In genomic region chr1:203381151-203381751, GRCh38 we compare ENCODE assay signal across 10 cellular contexts. TPM values are rescaled to one million over a fixed set of nuclear protein-coding genes. Genes with fewer than 3 reads are reported as not detected.
DNase-seq lines count a peak whose midpoint lies in the region; ATAC-seq and TF ChIP-seq lines count a peak whose summit lies in the region.
"Had no signal": no experiment of that assay in that cellular context is flagged by ENCODE, and none has a peak within 500 bp of the region (broad histone marks: within the 10 kb centered on the region; RNA-seq: fewer than 3 reads in every experiment).

No MANE protein-coding gene starts in this region.

- no peaks in the 10 kb centered on the region for H3K9me3 ChIP-seq in DOHH2 (ENCODE audit: control insufficient read depth, insufficient read depth, low read length)
- H3K9me3 ChIP-seq in PC-9 (ENCODE audit: insufficient read depth, low read depth) = no peaks in the 10 kb centered on the region

- H3F3A ChIP-seq in DOHH2 (ENCODE audit: control insufficient read depth, insufficient read depth) (no peaks in the 10 kb centered on the region), PC-9 (ENCODE audit: insufficient read depth, low read depth) (no peaks in the 10 kb centered on the region)

- H3K4me1 ChIP-seq in DOHH2 (ENCODE audit: control insufficient read depth, low read length) = peaks cover 20% of the 10 kb centered on the region
- no peaks in the 10 kb centered on the region for H3K4me1 ChIP-seq in PC-9 (replicated peaks; ENCODE audit: insufficient read depth)

- BruUV-seq in PC-9 (replicated peaks; lab: Mats Ljungman, UMichigan) = no TSS peak

- no peaks in the 10 kb centered on the region for H4K20me1 ChIP-seq in DOHH2 (ENCODE audit: control insufficient read depth, insufficient read depth, low read depth, low read length)
- H4K20me1 ChIP-seq in PC-9 (ENCODE audit: insufficient read depth) = no peaks in the 10 kb centered on the region

- CTCF ChIA-PET in PC-9 (lab: Charles Lee) = no interaction called here

- DNase-seq in NOMO-1 (lab: John Stamatoyannopoulos, UW; ENCODE audit: unreplicated experiment in 2 of 2) (peak; percentile 75 to 87), medulla oblongata (ENCODE audit: extremely low spot score) (peak; percentile 50), PC-9 (no peak), DMS153 (lab: John Stamatoyannopoulos, UW) (no peak)
- DNase-seq: NK-92 treated with Interleukin-12 subunit alpha and Interleukin-12 subunit beta, amount 100 ng/mL, for 24 hours had no signal

- ATAC-seq in GM21576 (IDR thresholded peaks at IDR 0.05; ENCODE audit: unreplicated experiment) = peak; percentile 59
- ATAC-seq in HG03097 (IDR thresholded peaks at IDR 0.05; ENCODE audit: low FRiP score, unreplicated experiment) = no peak
- no peak for ATAC-seq in HG03025 (IDR thresholded peaks at IDR 0.05; ENCODE audit: low FRiP score, unreplicated experiment)

- H3K27ac ChIP-seq in DOHH2 (ENCODE audit: low read depth, low read length) = no peak overlapping the region
- H3K27ac ChIP-seq in PC-9 = no peak overlapping the region
- H3K27ac ChIP-seq: KMS-11 had no signal

- H3K79me2 ChIP-seq in DOHH2 (ENCODE audit: control insufficient read depth, low read length) (no peaks in the 10 kb centered on the region), PC-9 (ENCODE audit: low read depth) (no peaks in the 10 kb centered on the region)

- H3K36me3 ChIP-seq in DOHH2 (ENCODE audit: control insufficient read depth, low read length) (no peaks in the 10 kb centered on the region), PC-9 (ENCODE audit: low read depth) (no peaks in the 10 kb centered on the region)

- intact Hi-C loops in PC-9 (cut with micrococcal nuclease; ENCODE audit: unreplicated experiment) = no loop called here

- H3K9me2 ChIP-seq in DOHH2 (replicated peaks; ENCODE audit: control insufficient read depth, low read length) = no peaks in the 10 kb centered on the region
- H3K9me2 ChIP-seq in PC-9 (ENCODE audit: insufficient read depth) = no peaks in the 10 kb centered on the region

- H2AFZ ChIP-seq in PC-9 = no peak overlapping the region

- POLR2A ChIA-PET in PC-9 (lab: Charles Lee; ENCODE audit: unreplicated experiment) = no interaction called here

- TF ChIP-seq CTCF in DOHH2 (IDR thresholded peaks at IDR 0.05; ENCODE audit: low read depth, low read length, poor library complexity, severe bottlenecking) (no peak), PC-9 (conservative IDR thresholded peaks at IDR 0.05) (no peak)

- H3K4me3 ChIP-seq in DOHH2 (ENCODE audit: low read length) (peak overlapping the region; percentile 46), PC-9 (no peak overlapping the region)

- peak overlapping the region; percentile 47 for H3K4me2 ChIP-seq in DOHH2 (ENCODE audit: low read length)
- no peak overlapping the region for H3K4me2 ChIP-seq in PC-9
- H3K4me2 ChIP-seq: KMS-11 had no signal

- H3K27me3 ChIP-seq in DOHH2 (ENCODE audit: control insufficient read depth, low read length) (no peaks in the 10 kb centered on the region), PC-9 (ENCODE audit: insufficient read depth, low read depth) (peaks cover 74% of the 10 kb centered on the region)

RNA-seq across cellular contexts. Expression of gene FMOD, which starts 30.3 kb away (rescaled TPM):
- not detected in 2 replicates for total RNA-seq in PC-9 (2021)

Comparison
In these comparisons a context has a peak if more than half of its experiments do, and no peak if none do; other contexts are left out.
1. DNase-seq: peak in NOMO-1 (2 of 2) and medulla oblongata (single experiment); none in PC-9 (0 of 2) and DMS153 (single experiment).